10 cellular contexts compared by ENCODE assay signal in genomic region chr5:141421489-141421855, GRCh38. TPM values are rescaled to one million over a fixed set of nuclear protein-coding genes. Genes with fewer than 3 reads are reported as not detected.
DNase-seq lines count a peak whose midpoint lies in the region; ATAC-seq, FAIRE-seq and TF ChIP-seq lines count a peak whose summit lies in the region.
"Had no signal": no experiment of that assay in that cellular context is flagged by ENCODE, and none has a peak within 500 bp of the region (broad histone marks: within the 10 kb centered on the region; RNA-seq: fewer than 3 reads in every experiment).

No MANE protein-coding gene starts in this region.

- no peak overlapping the region for H2BK120ac ChIP-seq in IMR-90 (ENCODE audit: low read depth, low read length)
- H2BK120ac ChIP-seq in H1 (replicated peaks; ENCODE audit: low read depth, low read length): no peak overlapping the region

- H3K4me1 ChIP-seq in CD8-positive, alpha-beta T cell (ENCODE audit: insufficient read depth, low read length): no peaks in the 10 kb centered on the region
- H3K4me1 ChIP-seq in IMR-90 (ENCODE audit: control insufficient read depth, insufficient read depth, low read length) (no peaks in the 10 kb centered on the region), H1 (replicated peaks in 1 of 4; ENCODE audit: control insufficient read depth in 3 of 4, insufficient read depth in 4 of 4, low read length in 3 of 4) (no peaks in the 10 kb centered on the region; a peak in 1 of 7 replicates), neural progenitor cell (no peaks in the 10 kb centered on the region), body of pancreas (no peaks in the 10 kb centered on the region)

- H3K4me2 ChIP-seq in IMR-90 (ENCODE audit: low read depth, low read length): no peak overlapping the region
- H3K4me2 ChIP-seq in H1 (ENCODE audit: insufficient read depth in 1 of 2, low read depth in 2 of 2, low read length in 2 of 2): peak overlapping the region in 1 of 2 experiments; percentile 48; a peak in 2 of 4 replicates
- peak overlapping the region; percentile 36 for H3K4me2 ChIP-seq in neural progenitor cell

- 27% methylated on average over 4 of the region's 13 CpGs; no CpG with 5 or more reads in 1 of the 2 experiments for WGBS in IMR-90 (ENCODE audit: extremely low coverage in 2 of 2, insufficient read length in 1 of 2), 2 experiments
- WGBS in H1 (ENCODE audit: extremely low coverage in 1 of 2, insufficient coverage in 1 of 2, insufficient read length in 1 of 2, insufficient replicate concordance in 2 of 2, low coverage in 1 of 2, low lambda C conversion rate in 2 of 2, missing lambda C conversion rate in 1 of 2), 2 experiments: 84% methylated on average over 13 of the region's 13 CpGs; no CpG with 5 or more reads in 1 of the 2 experiments
- WGBS in body of pancreas, 2 donors: 6 to 9% methylated on average over 12 to 13 of the region's 13 CpGs

- no peak for TF ChIP-seq EP300 in H1 (IDR thresholded peaks at IDR 0.05; ENCODE audit: borderline replicate concordance in 1 of 2, low read depth in 2 of 2, low read length in 2 of 2)

- FAIRE-seq in H1 (lab: Jason Lieb, UNC): no peak
- FAIRE-seq: G401.6 had no signal

- H3K14ac ChIP-seq in IMR-90 (replicated peaks; ENCODE audit: low read depth, low read length) (no peak overlapping the region), H1 (ENCODE audit: insufficient read length) (no peak overlapping the region)

- H3K27me3 ChIP-seq in CD8-positive, alpha-beta T cell (ENCODE audit: insufficient read depth, low read length): peaks cover 28% of the 10 kb centered on the region
- H3K27me3 ChIP-seq in IMR-90 (ENCODE audit: control insufficient read depth, insufficient read depth, low read length): no peaks in the 10 kb centered on the region
- H3K27me3 ChIP-seq in H1 (replicated peaks in 1 of 4; ENCODE audit: control insufficient read depth in 3 of 4, extremely low read depth in 1 of 4, insufficient read depth in 3 of 4, low read length in 3 of 4): peaks cover 0 to 12% (median 6%) of the 10 kb centered on the region in 4 experiments; a peak in 4 of 7 replicates
- no peaks in the 10 kb centered on the region for H3K27me3 ChIP-seq in neural progenitor cell
- H3K27me3 ChIP-seq in body of pancreas: no peaks in the 10 kb centered on the region

- no peak for DNase-seq in CD8-positive, alpha-beta T cell
- DNase-seq in IMR-90 (no peak), H1 (ENCODE audit: low read depth in 1 of 2, low spot score in 2 of 2) (no peak), neural progenitor cell (ENCODE audit: low spot score) (no peak), Calu3 (no peak), body of pancreas (no peak)
- DNase-seq in stimulated activated CD4-positive, alpha-beta T cell treated with anti-CD3 and anti-CD28 coated beads, Interleukin-15, amount 100 ng/mL, for 24 hours: no peak
- DNase-seq: effector CD4-positive, alpha-beta T cell had no signal

- H2BK5ac ChIP-seq in IMR-90 (ENCODE audit: low read depth, low read length, poor library complexity, severe bottlenecking) (no peak overlapping the region), H1 (ENCODE audit: low read depth, low read length) (no peak overlapping the region)

- H3K4me3 ChIP-seq in CD8-positive, alpha-beta T cell (ENCODE audit: low read depth, low read length): no peak overlapping the region
- H3K4me3 ChIP-seq in IMR-90 (ENCODE audit: insufficient read depth, low read depth, low read length): peak overlapping the region; percentile 54; the same call in 1 of the 2 replicates
- peak overlapping the region; percentile 15 to 52 (median 32); a peak in 6 of 8 replicates for H3K4me3 ChIP-seq in H1 (ENCODE audit: extremely low read depth in 1 of 4, insufficient read depth in 2 of 4, low read depth in 3 of 4, low read length in 4 of 4)
- peak overlapping the region; percentile 38 for H3K4me3 ChIP-seq in neural progenitor cell
- no peak overlapping the region for H3K4me3 ChIP-seq in body of pancreas

- CTCF ChIA-PET in CD8-positive, alpha-beta T cell (lab: Charles Lee): interaction anchor here (0.5 to 2.9 kb wide), 8 partner anchors 10 to 729 kb away, joined by 3 to 9 read pairs (median 6); partner anchors contain the start of gene PCDHGA4
- CTCF ChIA-PET in IMR-90 (lab: Yijun Ruan, JAX): interaction anchor here (0.6 to 2.2 kb wide), 12 partner anchors 9 to 146 kb away, joined by 3 to 19 read pairs (median 4); partner anchors contain the start of gene PCDHGA12
- CTCF ChIA-PET in H1 (lab: Charles Lee; ENCODE audit: partially characterized antibody): interaction anchor here (0.6 to 23.3 kb wide), 47 partner anchors 9 to 229 kb away, joined by 3 to 1236 read pairs (median 5); partner anchors contain the start of genes PCDHB10, PCDHB11, PCDHB14 and PCDHB15
- CTCF ChIA-PET in Calu3 (lab: Charles Lee): no interaction called here

- peaks cover 12% of the 10 kb centered on the region for H3K36me3 Mint-ChIP-seq in CD8-positive, alpha-beta T cell
- H3K36me3 Mint-ChIP-seq in neural progenitor cell: peaks cover 78% of the 10 kb centered on the region
- H3K36me3 Mint-ChIP-seq in Calu3 (ENCODE audit: insufficient read depth, unreplicated experiment): peaks cover 30% of the 10 kb centered on the region

- H3K79me1 ChIP-seq in IMR-90 (ENCODE audit: low read depth in 1 of 2, low read length in 2 of 2): peaks cover 20 to 21% of the 10 kb centered on the region in 2 experiments; a peak in 3 of 4 replicates
- no peaks in the 10 kb centered on the region for H3K79me1 ChIP-seq in H1 (ENCODE audit: low read depth, low read length)

- H3F3A ChIP-seq in neural progenitor cell (ENCODE audit: low read depth): peaks cover 44% of the 10 kb centered on the region

- H3K56ac ChIP-seq in IMR-90 (ENCODE audit: extremely low read depth, insufficient read depth, low read length) (no peak overlapping the region), H1 (replicated peaks; ENCODE audit: insufficient read length, low read depth, low read length) (no peak overlapping the region)

- no peak for TF ChIP-seq CTCF in CD8-positive, alpha-beta T cell (IDR thresholded peaks at IDR 0.05)
- TF ChIP-seq CTCF in IMR-90 (conservative IDR thresholded peaks at IDR 0.05; ENCODE audit: low read depth, low read length) (no peak), H1 (IDR thresholded peaks at IDR 0.05; ENCODE audit: control extremely low read depth in 1 of 3, insufficient read depth in 1 of 3, low read depth in 1 of 3, low read length in 3 of 3) (no peak), neural progenitor cell (IDR thresholded peaks at IDR 0.05) (no peak), Calu3 (IDR thresholded peaks at IDR 0.05; ENCODE audit: unreplicated experiment) (no peak), body of pancreas (IDR thresholded peaks at IDR 0.05) (no peak)

- H3K23ac ChIP-seq in IMR-90 (ENCODE audit: low read depth, low read length): peak overlapping the region; percentile 21; the same call in 1 of the 2 replicates
- no peak overlapping the region for H3K23ac ChIP-seq in H1 (ENCODE audit: insufficient read length)

- H2BK20ac ChIP-seq in IMR-90 (ENCODE audit: low read depth, low read length): no peak overlapping the region
- no peak overlapping the region for H2BK20ac ChIP-seq in H1 (ENCODE audit: low read length)

- peaks cover 34% of the 10 kb centered on the region for H3K9me3 Mint-ChIP-seq in CD8-positive, alpha-beta T cell
- peaks cover 87% of the 10 kb centered on the region for H3K9me3 Mint-ChIP-seq in neural progenitor cell
- peaks cover 20% of the 10 kb centered on the region for H3K9me3 Mint-ChIP-seq in Calu3 (ENCODE audit: low read depth, unreplicated experiment)

- H2AFZ ChIP-seq in IMR-90 (replicated peaks; ENCODE audit: low read length, poor library complexity): peak overlapping the region; percentile 26
- H2AFZ ChIP-seq in H1 (ENCODE audit: low read length): no peak overlapping the region
- no peak overlapping the region for H2AFZ ChIP-seq in neural progenitor cell (replicated peaks)

- H3K27ac Mint-ChIP-seq in CD8-positive, alpha-beta T cell: no peak overlapping the region
- H3K27ac Mint-ChIP-seq in neural progenitor cell (no peak overlapping the region), Calu3 (ENCODE audit: unreplicated experiment) (no peak overlapping the region)

- TF ChIP-seq POLR2A in IMR-90 (IDR thresholded peaks at IDR 0.05; ENCODE audit: low read depth, low read length): no peak
- TF ChIP-seq POLR2A in H1 (IDR thresholded peaks at IDR 0.05; ENCODE audit: control extremely low read depth in 1 of 2, low read depth in 2 of 2, low read length in 2 of 2): no peak
- no peak for TF ChIP-seq POLR2A in body of pancreas (IDR thresholded peaks at IDR 0.05)

- no peaks in the 10 kb centered on the region for H3K36me3 ChIP-seq in CD8-positive, alpha-beta T cell (ENCODE audit: insufficient read depth, low read length)
- H3K36me3 ChIP-seq in IMR-90 (ENCODE audit: control insufficient read depth, insufficient read depth, low read length) (peaks cover 31% of the 10 kb centered on the region), H1 (ENCODE audit: control insufficient read depth in 2 of 4, insufficient read depth in 4 of 4, low read length in 3 of 4) (peaks cover 0 to 30% (median 3%) of the 10 kb centered on the region in 4 experiments; a peak in 3 of 8 replicates), neural progenitor cell (peaks cover 56% of the 10 kb centered on the region), body of pancreas (replicated peaks in 1 of 2; ENCODE audit: insufficient read depth in 1 of 2, low read depth in 2 of 2) (no peaks in the 10 kb centered on the region)

- POLR2A ChIA-PET in CD8-positive, alpha-beta T cell (lab: Charles Lee): no interaction called here
- POLR2A ChIA-PET in IMR-90 (lab: Charles Lee; ENCODE audit: unreplicated experiment) (no interaction called here), H1 (lab: Charles Lee; ENCODE audit: partially characterized antibody) (interaction anchor here (1.2 to 2.6 kb wide), 7 partner anchors 13 to 143 kb away, joined by 3 to 14 read pairs (median 7); no protein-coding TSS in a partner anchor)

- H2BK15ac ChIP-seq in IMR-90 (ENCODE audit: low read depth, low read length): no peak overlapping the region
- no peak overlapping the region for H2BK15ac ChIP-seq in H1 (ENCODE audit: low read length)

- H3K27ac ChIP-seq in CD8-positive, alpha-beta T cell (ENCODE audit: low read depth, low read length): no peak overlapping the region
- H3K27ac ChIP-seq in IMR-90 (ENCODE audit: insufficient read depth, low read length) (no peak overlapping the region), H1 (ENCODE audit: low read depth, low read length) (no peak overlapping the region), neural progenitor cell (no peak overlapping the region), body of pancreas (no peak overlapping the region)

- H4K5ac ChIP-seq in IMR-90 (ENCODE audit: low read depth, low read length): no peak overlapping the region
- H4K5ac ChIP-seq in H1 (ENCODE audit: insufficient read length, low read depth, low read length): no peak overlapping the region

- ATAC-seq in CD8-positive, alpha-beta T cell: no peak
- ATAC-seq in IMR-90 (ENCODE audit: low read depth): no peak
- no peak for ATAC-seq in HG03378 (IDR thresholded peaks at IDR 0.05; ENCODE audit: unreplicated experiment)
- ATAC-seq in body of pancreas: no peak

- H3K4me1 Mint-ChIP-seq in CD8-positive, alpha-beta T cell (ENCODE audit: low read depth): peaks cover 3% of the 10 kb centered on the region
- H3K4me1 Mint-ChIP-seq in neural progenitor cell (peaks cover 4% of the 10 kb centered on the region), Calu3 (ENCODE audit: low read depth, unreplicated experiment) (peaks cover 7% of the 10 kb centered on the region)

- no peak for TF ChIP-seq RAD21 in IMR-90 (IDR thresholded peaks at IDR 0.05; ENCODE audit: low read length)
- TF ChIP-seq RAD21 in H1 (IDR thresholded peaks at IDR 0.05 in 1 of 2, conservative IDR thresholded peaks at IDR 0.05 in 1 of 2; ENCODE audit: low read depth in 2 of 2, low read length in 2 of 2): no peak

- no peaks in the 10 kb centered on the region for H4K20me1 ChIP-seq in IMR-90 (ENCODE audit: insufficient read depth, low read length)
- no peaks in the 10 kb centered on the region for H4K20me1 ChIP-seq in H1 (replicated peaks in 1 of 2; ENCODE audit: control insufficient read depth in 1 of 2, insufficient read depth in 2 of 2, low read length in 2 of 2)
- no peaks in the 10 kb centered on the region for H4K20me1 ChIP-seq in neural progenitor cell (ENCODE audit: low read depth)

- H4K8ac ChIP-seq in IMR-90 (ENCODE audit: low read depth in 2 of 2, low read length in 2 of 2) (no peak overlapping the region), H1 (ENCODE audit: extremely low read depth, insufficient read depth, low read length) (no peak overlapping the region)

- no peak overlapping the region for H3K18ac ChIP-seq in IMR-90 (ENCODE audit: low read depth, low read length)
- no peak overlapping the region for H3K18ac ChIP-seq in H1 (ENCODE audit: extremely low read depth, low read length)

- peaks cover 9% of the 10 kb centered on the region for H3K9me3 ChIP-seq in CD8-positive, alpha-beta T cell (ENCODE audit: low read length)
- H3K9me3 ChIP-seq in IMR-90 (ENCODE audit: control insufficient read depth, insufficient read depth, low read length) (peaks cover 55% of the 10 kb centered on the region), H1 (ENCODE audit: insufficient read depth in 2 of 2, low read depth in 1 of 2, low read length in 1 of 2) (peaks cover 38 to 44% of the 10 kb centered on the region in 2 experiments), neural progenitor cell (ENCODE audit: low read depth) (peaks cover 80% of the 10 kb centered on the region), body of pancreas (peaks cover 0 to 84% (median 11%) of the 10 kb centered on the region in 3 donors)

- peak overlapping the region; percentile 65 for H3K4me3 Mint-ChIP-seq in CD8-positive, alpha-beta T cell
- H3K4me3 Mint-ChIP-seq in neural progenitor cell (no peak overlapping the region), Calu3 (ENCODE audit: low read depth, unreplicated experiment) (no peak overlapping the region)

- peaks cover 73% of the 10 kb centered on the region for H3K27me3 Mint-ChIP-seq in CD8-positive, alpha-beta T cell (ENCODE audit: low read depth)
- H3K27me3 Mint-ChIP-seq in neural progenitor cell (ENCODE audit: insufficient read depth, low read depth): peaks cover 17% of the 10 kb centered on the region
- H3K27me3 Mint-ChIP-seq in Calu3 (ENCODE audit: unreplicated experiment): no peaks in the 10 kb centered on the region

- no peaks in the 10 kb centered on the region; a peak in 1 of 4 replicates for H3K79me2 ChIP-seq in H1 (ENCODE audit: control insufficient read depth in 1 of 2, insufficient read depth in 2 of 2, low read length in 2 of 2)
- H3K79me2 ChIP-seq in neural progenitor cell (ENCODE audit: low read depth): peaks cover 16% of the 10 kb centered on the region

- BruUV-seq in IMR-90 (replicated peaks; lab: Mats Ljungman, UMichigan) (no TSS peak), Calu3 (replicated peaks; lab: Mats Ljungman, UMichigan) (no TSS peak)

- no peaks in the 10 kb centered on the region for H3K9me1 ChIP-seq in IMR-90 (ENCODE audit: insufficient read depth, low read length)

- H3K4ac ChIP-seq in IMR-90 (ENCODE audit: low read depth, low read length) (no peak overlapping the region), H1 (replicated peaks; ENCODE audit: insufficient read length, low read depth, low read length) (no peak overlapping the region)

- H2AK5ac ChIP-seq in IMR-90 (ENCODE audit: low read depth, low read length) (no peak overlapping the region), H1 (ENCODE audit: low read depth, low read length) (no peak overlapping the region)

- no peak overlapping the region for H2BK12ac ChIP-seq in H1 (ENCODE audit: low read depth, low read length)

- H3K9ac ChIP-seq in IMR-90 (ENCODE audit: low read depth, low read length) (no peak overlapping the region), H1 (replicated peaks in 1 of 4; ENCODE audit: extremely low read depth in 1 of 4, low read depth in 3 of 4, low read length in 3 of 4) (no peak overlapping the region), neural progenitor cell (no peak overlapping the region)

- no peaks in the 10 kb centered on the region for H3K23me2 ChIP-seq in H1 (ENCODE audit: low read depth, low read length)

- H4K91ac ChIP-seq in IMR-90 (ENCODE audit: insufficient read depth, low read depth, low read length) (no peak overlapping the region), H1 (replicated peaks; ENCODE audit: insufficient read length, low read length) (no peak overlapping the region)

- dilution Hi-C loops in IMR-90 (cut with HindIII; ENCODE audit: low sequenced_read_pairs, unreplicated experiment): no loop called here

- in situ Hi-C loops in IMR-90 (cut with MboI; ENCODE audit: low sequenced_read_pairs): no loop called here

- no peak overlapping the region for H2AK9ac ChIP-seq in IMR-90 (replicated peaks; ENCODE audit: low read depth, low read length, poor library complexity)

- intact Hi-C loops in CD8-positive, alpha-beta T cell (cut with DNase I, micrococcal nuclease): no loop called here
- intact Hi-C loops in IMR-90 (cut with micrococcal nuclease) (no loop called here), Calu3 (cut with micrococcal nuclease; ENCODE audit: unreplicated experiment) (no loop called here), body of pancreas (cut with DNase I) (no loop called here)

RNA-seq across cellular contexts. Expression of gene PCDHGA11, which starts 0.6 kb away (rescaled TPM):
- under 1 TPM in 1 of 2 experiments, not detected in 1; 0.08 TPM for total RNA-seq in CD8-positive, alpha-beta T cell
- total RNA-seq in IMR-90 (2012; rRNA removed) (5.4 and 5.8 TPM in 2 replicates), neural progenitor cell (ENCODE audit: low replicate concordance) (9.5 and 13.3 TPM in 2 replicates), Calu3 (2022) (2.3 and 2.8 TPM in 2 replicates), body of pancreas (1 to 10 TPM; 4.9 to 6.9 TPM)
- polyA plus RNA-seq in IMR-90 (2012; rRNA removed) (6.9 and 7.5 TPM in 2 replicates), H1 (2011; rRNA removed) (2.2 and 2.7 TPM in 2 replicates)
- 5.3 and 6.0 TPM in 2 replicates for polyA plus RNA-seq in IMR-90 (2012; cell fraction: cytosol; rRNA removed)
- polyA plus RNA-seq in IMR-90 (2012; cell fraction: nucleus; rRNA removed; ENCODE audit: low replicate concordance): 4.7 and 5.2 TPM in 2 replicates
- 8.2 and 8.3 TPM in 2 replicates for total RNA-seq in H1 (2021; fragmentation: NEBNext Ultra II Directional; extraction: Animal tissue kit (Norgen Biotek cat#: 25700))
- 1.5 TPM for polyA plus RNA-seq in H1 (2011; cell fraction: cytosol; rRNA removed)
- polyA plus RNA-seq in H1 (2011; cell fraction: nucleus; rRNA removed): 7.0 TPM
- 1.5 to 2.4 TPM (median 1.7 TPM) in 4 replicates for polyA plus RNA-seq in H1 (2012, experiment 1 of 2)
- 1.2 TPM for polyA plus RNA-seq in H1 (2012, experiment 2 of 2)
- 6.6 TPM for polyA plus RNA-seq in H1 (2013, experiment 1 of 2)
- polyA plus RNA-seq in H1 (2013, experiment 2 of 2): 5.2 TPM
- 7.0 and 8.0 TPM in 2 replicates for polyA minus RNA-seq in H1 (2011; rRNA and poly(A)+ RNA removed)
- polyA minus RNA-seq in H1 (2011; cell fraction: cytosol; rRNA and poly(A)+ RNA removed): 4.0 TPM
- 30.1 TPM for polyA minus RNA-seq in H1 (2011; cell fraction: nucleus; rRNA and poly(A)+ RNA removed)

RNA-seq across cellular contexts. Expression of gene PCDHGB7, which starts 4.0 kb away (rescaled TPM):
- total RNA-seq in CD8-positive, alpha-beta T cell: not detected
- total RNA-seq in IMR-90 (2012; rRNA removed): 5.8 and 6.3 TPM in 2 replicates
- polyA plus RNA-seq in IMR-90 (2012; rRNA removed): 7.4 and 8.1 TPM in 2 replicates
- polyA plus RNA-seq in IMR-90 (2012; cell fraction: cytosol; rRNA removed): 3.2 and 7.1 TPM in 2 replicates
- 5.6 and 6.1 TPM in 2 replicates for polyA plus RNA-seq in IMR-90 (2012; cell fraction: nucleus; rRNA removed; ENCODE audit: low replicate concordance)
- 8.7 and 9.5 TPM in 2 replicates for total RNA-seq in H1 (2021; fragmentation: NEBNext Ultra II Directional; extraction: Animal tissue kit (Norgen Biotek cat#: 25700))
- polyA plus RNA-seq in H1 (2011; rRNA removed): 4.1 and 5.5 TPM in 2 replicates
- polyA plus RNA-seq in H1 (2011; cell fraction: cytosol; rRNA removed): 3.5 TPM
- polyA plus RNA-seq in H1 (2011; cell fraction: nucleus; rRNA removed): 12.5 TPM
- polyA plus RNA-seq in H1 (2012, experiment 1 of 2): 4.6 to 6.4 TPM (median 6.0 TPM) in 4 replicates
- polyA plus RNA-seq in H1 (2012, experiment 2 of 2): 4.3 TPM
- 14.2 TPM for polyA plus RNA-seq in H1 (2013, experiment 1 of 2)
- polyA plus RNA-seq in H1 (2013, experiment 2 of 2): 11.0 TPM
- polyA minus RNA-seq in H1 (2011; rRNA and poly(A)+ RNA removed): 11.3 and 13.8 TPM in 2 replicates
- polyA minus RNA-seq in H1 (2011; cell fraction: cytosol; rRNA and poly(A)+ RNA removed): 8.0 TPM
- 32.8 TPM for polyA minus RNA-seq in H1 (2011; cell fraction: nucleus; rRNA and poly(A)+ RNA removed)
- total RNA-seq in neural progenitor cell (ENCODE audit: low replicate concordance): 21.1 and 23.9 TPM in 2 replicates
- 9.8 and 13.6 TPM in 2 replicates for total RNA-seq in Calu3 (2022)
- total RNA-seq in body of pancreas: 1 to 10 TPM; 7.0 to 7.9 TPM

RNA-seq across cellular contexts. Expression of gene PCDHGA10, which starts 8.7 kb away (rescaled TPM):
- total RNA-seq in CD8-positive, alpha-beta T cell: under 1 TPM in 1 of 2 experiments, not detected in 1; 0.08 TPM
- total RNA-seq in IMR-90 (2012; rRNA removed) (6.6 and 6.9 TPM in 2 replicates), neural progenitor cell (ENCODE audit: low replicate concordance) (4.2 and 4.7 TPM in 2 replicates), Calu3 (2022) (2.6 and 3.7 TPM in 2 replicates), body of pancreas (1 to 10 TPM; 5.3 to 5.4 TPM)
- polyA plus RNA-seq in IMR-90 (2012; rRNA removed) (3.4 TPM in 2 replicates), H1 (2011; rRNA removed) (6.4 and 7.1 TPM in 2 replicates)
- 2.3 and 3.5 TPM in 2 replicates for polyA plus RNA-seq in IMR-90 (2012; cell fraction: cytosol; rRNA removed)
- 4.0 and 4.9 TPM in 2 replicates for polyA plus RNA-seq in IMR-90 (2012; cell fraction: nucleus; rRNA removed; ENCODE audit: low replicate concordance)
- total RNA-seq in H1 (2021; fragmentation: NEBNext Ultra II Directional; extraction: Animal tissue kit (Norgen Biotek cat#: 25700)): 2.1 and 2.2 TPM in 2 replicates
- 4.3 TPM for polyA plus RNA-seq in H1 (2011; cell fraction: cytosol; rRNA removed)
- polyA plus RNA-seq in H1 (2011; cell fraction: nucleus; rRNA removed): 11.9 TPM
- polyA plus RNA-seq in H1 (2012, experiment 1 of 2): 6.3 to 8.4 TPM (median 7.8 TPM) in 4 replicates
- 5.6 TPM for polyA plus RNA-seq in H1 (2012, experiment 2 of 2)
- polyA plus RNA-seq in H1 (2013, experiment 1 of 2): 9.0 TPM
- 7.4 TPM for polyA plus RNA-seq in H1 (2013, experiment 2 of 2)
- polyA minus RNA-seq in H1 (2011; rRNA and poly(A)+ RNA removed): 10.3 and 11.5 TPM in 2 replicates
- 4.8 TPM for polyA minus RNA-seq in H1 (2011; cell fraction: cytosol; rRNA and poly(A)+ RNA removed)
- polyA minus RNA-seq in H1 (2011; cell fraction: nucleus; rRNA and poly(A)+ RNA removed): 21.7 TPM

RNA-seq across cellular contexts. Expression of gene PCDHGA12, which starts 8.8 kb away (rescaled TPM):
- total RNA-seq in CD8-positive, alpha-beta T cell: not detected
- 8.8 and 9.7 TPM in 2 replicates for total RNA-seq in IMR-90 (2012; rRNA removed)
- 7.9 and 9.2 TPM in 2 replicates for polyA plus RNA-seq in IMR-90 (2012; rRNA removed)
- 8.7 and 9.5 TPM in 2 replicates for polyA plus RNA-seq in IMR-90 (2012; cell fraction: cytosol; rRNA removed)
- 5.9 and 6.2 TPM in 2 replicates for polyA plus RNA-seq in IMR-90 (2012; cell fraction: nucleus; rRNA removed; ENCODE audit: low replicate concordance)
- total RNA-seq in H1 (2021; fragmentation: NEBNext Ultra II Directional; extraction: Animal tissue kit (Norgen Biotek cat#: 25700)): 1.0 and 1.3 TPM in 2 replicates
- polyA plus RNA-seq in H1 (2011; rRNA removed): 0.88 and 1.2 TPM in 2 replicates
- polyA plus RNA-seq in H1 (2011; cell fraction: cytosol; rRNA removed): 0.37 TPM
- 8.1 TPM for polyA plus RNA-seq in H1 (2011; cell fraction: nucleus; rRNA removed)
- polyA plus RNA-seq in H1 (2012, experiment 1 of 2): 0.41 to 0.49 TPM (median 0.46 TPM) in 4 replicates
- polyA plus RNA-seq in H1 (2012, experiment 2 of 2): not detected
- polyA plus RNA-seq in H1 (2013, experiment 1 of 2): 0.36 TPM
- 0.31 TPM for polyA plus RNA-seq in H1 (2013, experiment 2 of 2)
- polyA minus RNA-seq in H1 (2011; rRNA and poly(A)+ RNA removed): 2.4 and 2.7 TPM in 2 replicates
- 0.81 TPM for polyA minus RNA-seq in H1 (2011; cell fraction: cytosol; rRNA and poly(A)+ RNA removed)
- polyA minus RNA-seq in H1 (2011; cell fraction: nucleus; rRNA and poly(A)+ RNA removed): 12.0 TPM
- 0.79 and 2.2 TPM in 2 replicates for total RNA-seq in neural progenitor cell (ENCODE audit: low replicate concordance)
- 2.1 and 2.9 TPM in 2 replicates for total RNA-seq in Calu3 (2022)
- 1 to 10 TPM; 5.3 to 5.4 TPM for total RNA-seq in body of pancreas

RNA-seq across cellular contexts. Expression of gene PCDHGB6, which starts 13.7 kb away (rescaled TPM):
- total RNA-seq in CD8-positive, alpha-beta T cell: not detected
- total RNA-seq in IMR-90 (2012; rRNA removed): 2.2 and 2.8 TPM in 2 replicates
- 1.4 and 1.5 TPM in 2 replicates for polyA plus RNA-seq in IMR-90 (2012; rRNA removed)
- polyA plus RNA-seq in IMR-90 (2012; cell fraction: cytosol; rRNA removed): 0.64 and 1.3 TPM in 2 replicates
- 3.1 and 4.2 TPM in 2 replicates for polyA plus RNA-seq in IMR-90 (2012; cell fraction: nucleus; rRNA removed; ENCODE audit: low replicate concordance)
- total RNA-seq in H1 (2021; fragmentation: NEBNext Ultra II Directional; extraction: Animal tissue kit (Norgen Biotek cat#: 25700)): 3.4 and 4.1 TPM in 2 replicates
- polyA plus RNA-seq in H1 (2011; rRNA removed): 4.1 and 4.3 TPM in 2 replicates
- polyA plus RNA-seq in H1 (2011; cell fraction: cytosol; rRNA removed): 2.4 TPM
- 8.6 TPM for polyA plus RNA-seq in H1 (2011; cell fraction: nucleus; rRNA removed)
- 3.6 to 4.2 TPM (median 3.8 TPM) in 4 replicates for polyA plus RNA-seq in H1 (2012, experiment 1 of 2)
- 2.4 TPM for polyA plus RNA-seq in H1 (2012, experiment 2 of 2)
- polyA plus RNA-seq in H1 (2013, experiment 1 of 2): 6.4 TPM
- 5.6 TPM for polyA plus RNA-seq in H1 (2013, experiment 2 of 2)
- polyA minus RNA-seq in H1 (2011; rRNA and poly(A)+ RNA removed): 3.9 and 4.2 TPM in 2 replicates
- 3.6 TPM for polyA minus RNA-seq in H1 (2011; cell fraction: cytosol; rRNA and poly(A)+ RNA removed)
- polyA minus RNA-seq in H1 (2011; cell fraction: nucleus; rRNA and poly(A)+ RNA removed): 12.8 TPM
- 13.2 and 22.1 TPM in 2 replicates for total RNA-seq in neural progenitor cell (ENCODE audit: low replicate concordance)
- total RNA-seq in Calu3 (2022): 9.6 and 13.4 TPM in 2 replicates
- total RNA-seq in body of pancreas: 1 to 10 TPM; 4.6 to 8.0 TPM

Comparison
In these comparisons a context has a peak if more than half of its experiments do, and no peak if none do; other contexts are left out.
1. H3K4me3 ChIP-seq: peak in IMR-90 (single experiment), H1 (4 of 4) and neural progenitor cell (single experiment); none in CD8-positive, alpha-beta T cell (single experiment) and body of pancreas (0 of 2).